13 cellular contexts compared by ENCODE assay signal in genomic region chr12:80241576-80242273, GRCh38.
DNase-seq lines count a peak whose midpoint lies in the region; ATAC-seq and TF ChIP-seq lines count a peak whose summit lies in the region.
"Had no signal": no experiment of that assay in that cellular context is flagged by ENCODE, and none has a peak within 500 bp of the region (broad histone marks: within the 10 kb centered on the region; RNA-seq: fewer than 3 reads in every experiment).

No MANE protein-coding gene starts in this region.

- TF ChIP-seq CTCF in osteoblast (IDR thresholded peaks at IDR 0.05; ENCODE audit: extremely low read depth, low read depth, low read length) (no peak), vagina (IDR thresholded peaks at IDR 0.05) (no peak)

- no peaks in the 10 kb centered on the region for H3K79me2 ChIP-seq in osteoblast (ENCODE audit: insufficient read depth, low read length)

- peak; percentile 26 for DNase-seq in Caki2 (ENCODE audit: low read depth)
- peak; percentile 72 for DNase-seq in MG63
- DNase-seq in dermis microvascular lymphatic vessel endothelial cell (ENCODE audit: low read depth in 2 of 2) = peak; percentile 40 to 52
- peak; percentile 53 for DNase-seq in osteoblast (ENCODE audit: insufficient read length, low spot score, missing footprints)
- DNase-seq in NCI-H2107 treated with DMSO at 0.1 percent for 48 hours (lab: John Stamatoyannopoulos, UW; ENCODE audit: unreplicated experiment) = no peak
- DNase-seq in vagina (ENCODE audit: extremely low spot score in 2 of 2) = no peak
- DNase-seq: activated CD4-positive, CD25-positive, alpha-beta regulatory T cell; activated CD8-positive, alpha-beta memory T cell treated with anti-CD3 and anti-CD28 coated beads, Interleukin-2, amount 10 ng/mL, durations not matched to agents 7 days and 5 days; activated naive CD4-positive, alpha-beta T cell treated with anti-CD3 and anti-CD28 coated beads for 36 hours; NCI-H1092 treated with DMSO at 0.1 percent for 48 hours; stimulated activated CD4-positive, alpha-beta T cell treated with anti-CD3 and anti-CD28 coated beads, Interleukin-12 subunit alpha, Interleukin-12 subunit beta, amount 100 ng/mL, for 4 hours had no signal

- H3K4me3 ChIP-seq in MG63 = no peak overlapping the region
- peak overlapping the region; percentile 49 for H3K4me3 ChIP-seq in osteoblast (ENCODE audit: insufficient read depth, low read length)
- no peak overlapping the region for H3K4me3 ChIP-seq in vagina

- H3K9me3 ChIP-seq in MG63 = peaks cover 5% of the 10 kb centered on the region
- H3K9me3 ChIP-seq in osteoblast (ENCODE audit: low read depth, low read length) = no peaks in the 10 kb centered on the region
- no peaks in the 10 kb centered on the region for H3K9me3 ChIP-seq in vagina

- in situ Hi-C loops in Caki2 (cut with HindIII; ENCODE audit: low pct_unique_long_range_greater_than_20kb, low sequenced_read_pairs) = no loop called here

- peak overlapping the region; percentile 57 for H3K27ac ChIP-seq in osteoblast (ENCODE audit: low read depth, low read length)
- no peak overlapping the region for H3K27ac ChIP-seq in vagina

- no peak for ATAC-seq in HG02588 (IDR thresholded peaks at IDR 0.05; ENCODE audit: unreplicated experiment)
- no peak for ATAC-seq in HG02870 (IDR thresholded peaks at IDR 0.05; ENCODE audit: unreplicated experiment)
- ATAC-seq: activated CD8-positive, alpha-beta memory T cell treated with anti-CD3 and anti-CD28 coated beads, Interleukin-2, amount 10 ng/mL, durations not matched to agents 7 days and 5 days had no signal

- H2AFZ ChIP-seq in osteoblast (ENCODE audit: low read length) = peak overlapping the region; percentile 74

- H3K4me2 ChIP-seq in osteoblast (ENCODE audit: insufficient read depth, low read length) = peak overlapping the region; percentile 78

- H3K4me1 ChIP-seq in osteoblast (ENCODE audit: insufficient read depth, low read length) (peaks cover 20% of the 10 kb centered on the region), vagina (no peaks in the 10 kb centered on the region)

- H3K27me3 ChIP-seq in MG63 (no peaks in the 10 kb centered on the region), osteoblast (ENCODE audit: insufficient read depth, low read length) (no peaks in the 10 kb centered on the region), vagina (no peaks in the 10 kb centered on the region)

- no peaks in the 10 kb centered on the region for H4K20me1 ChIP-seq in osteoblast (ENCODE audit: insufficient read depth, low read length)

- H3K36me3 ChIP-seq in MG63 (peaks cover 4% of the 10 kb centered on the region; the same call in 1 of the 2 replicates), osteoblast (ENCODE audit: insufficient read depth, low read length) (no peaks in the 10 kb centered on the region), vagina (no peaks in the 10 kb centered on the region)

- intact Hi-C loops in vagina (cut with DNase I) = no loop called here

- no peak for TF ChIP-seq POLR2A in vagina (IDR thresholded peaks at IDR 0.05)

Comparison
In these comparisons a context has a peak if more than half of its experiments do, and no peak if none do; other contexts are left out.
1. DNase-seq: peak in Caki2 (single experiment), MG63 (single experiment), dermis microvascular lymphatic vessel endothelial cell (2 of 2) and osteoblast (single experiment); none in NCI-H2107 treated with DMSO at 0.1 percent for 48 hours (single experiment) and vagina (0 of 2).